ENCODE assay signal across 8 cellular contexts in genomic region chr1:98054367-98054701, GRCh38.
DNase-seq lines count a peak whose midpoint lies in the region; ATAC-seq and TF ChIP-seq lines count a peak whose summit lies in the region.

No MANE protein-coding gene starts in this region.

- H3K4me3 ChIP-seq in iPS-18a (ENCODE audit: low read length) (peak overlapping the region; percentile 67), uterus (peak overlapping the region in 1 of 2 donors; percentile 27)

- no peak for TF ChIP-seq CTCF in uterus (IDR thresholded peaks at IDR 0.05)

- no peaks in the 10 kb centered on the region for H3K9me3 Mint-ChIP-seq in activated CD4-positive, alpha-beta T cell treated with anti-CD3 and anti-CD28 coated beads for 36 hours (ENCODE audit: low read depth)
- H3K9me3 Mint-ChIP-seq in activated CD8-positive, alpha-beta T cell treated with anti-CD3 and anti-CD28 coated beads, Interleukin-2, amount 10 ng/mL, durations not matched to agents 7 days and 5 days (ENCODE audit: insufficient read depth) = no peaks in the 10 kb centered on the region
- no peaks in the 10 kb centered on the region for H3K9me3 Mint-ChIP-seq in stimulated activated naive B cell treated with anti-CD40 and anti-IgM and Interleukin-4, amounts not matched to agents 10 μg/mL and 1 μg/mL and 100 μg/mL, for 72 hours

- H3K9ac ChIP-seq in iPS-18a (ENCODE audit: low read length) = no peak overlapping the region

- H3K4me1 ChIP-seq in iPS-18a (ENCODE audit: control insufficient read depth, low read depth, low read length) = peaks cover 6% of the 10 kb centered on the region
- H3K4me1 ChIP-seq in uterus = no peaks in the 10 kb centered on the region

- ATAC-seq in activated CD4-positive, alpha-beta T cell treated with anti-CD3 and anti-CD28 coated beads for 36 hours = no peak
- ATAC-seq in activated CD8-positive, alpha-beta T cell treated with anti-CD3 and anti-CD28 coated beads, Interleukin-2, amount 10 ng/mL, durations not matched to agents 7 days and 5 days = no peak
- ATAC-seq in stimulated activated naive B cell treated with anti-CD40 and anti-IgM and Interleukin-4, amounts not matched to agents 10 μg/mL and 1 μg/mL and 100 μg/mL, for 72 hours (replicated peaks) = no peak
- no peak for ATAC-seq in HG03457 (IDR thresholded peaks at IDR 0.05; ENCODE audit: unreplicated experiment)

- CTCF ChIA-PET in activated CD4-positive, alpha-beta T cell treated with anti-CD3 and anti-CD28 coated beads for 36 hours (lab: Charles Lee) = interaction anchor here (0.6 to 1.1 kb wide), 5 partner anchors 12 to 328 kb away, joined by 3 to 4 read pairs (median 3); no protein-coding TSS in a partner anchor
- CTCF ChIA-PET in activated CD8-positive, alpha-beta T cell treated with anti-CD3 and anti-CD28 coated beads, Interleukin-2, amount 10 ng/mL, durations not matched to agents 7 days and 5 days (lab: Charles Lee) = interaction anchor here (0.8 to 4.0 kb wide), 10 partner anchors 9 to 1092 kb away, joined by 3 to 23 read pairs (median 4); no protein-coding TSS in a partner anchor

- peaks cover 15% of the 10 kb centered on the region for H3K4me1 Mint-ChIP-seq in activated CD4-positive, alpha-beta T cell treated with anti-CD3 and anti-CD28 coated beads for 36 hours
- H3K4me1 Mint-ChIP-seq in activated CD8-positive, alpha-beta T cell treated with anti-CD3 and anti-CD28 coated beads, Interleukin-2, amount 10 ng/mL, durations not matched to agents 7 days and 5 days (ENCODE audit: low read depth) = peaks cover 16% of the 10 kb centered on the region
- H3K4me1 Mint-ChIP-seq in stimulated activated naive B cell treated with anti-CD40 and anti-IgM and Interleukin-4, amounts not matched to agents 10 μg/mL and 1 μg/mL and 100 μg/mL, for 72 hours = peaks cover 11 to 26% of the 10 kb centered on the region in 2 donors

- POLR2A ChIA-PET in activated CD4-positive, alpha-beta T cell treated with anti-CD3 and anti-CD28 coated beads for 36 hours (lab: Charles Lee) = interaction anchor here (0.6 kb wide), 1 partner anchor 67 kb away, joined by 4 read pairs; no protein-coding TSS in a partner anchor
- POLR2A ChIA-PET in activated CD8-positive, alpha-beta T cell treated with anti-CD3 and anti-CD28 coated beads, Interleukin-2, amount 10 ng/mL, durations not matched to agents 7 days and 5 days (lab: Charles Lee) = no interaction called here

- H3K27me3 ChIP-seq in iPS-18a (ENCODE audit: control insufficient read depth, insufficient read depth, low read length) = peaks cover 52% of the 10 kb centered on the region
- peaks cover 0 to 22% of the 10 kb centered on the region in 2 donors for H3K27me3 ChIP-seq in uterus

- no peaks in the 10 kb centered on the region for H3K36me3 ChIP-seq in iPS-18a (ENCODE audit: control insufficient read depth, low read depth, low read length)
- H3K36me3 ChIP-seq in uterus = no peaks in the 10 kb centered on the region

- H3K27me3 Mint-ChIP-seq in activated CD4-positive, alpha-beta T cell treated with anti-CD3 and anti-CD28 coated beads for 36 hours = peaks cover 54% of the 10 kb centered on the region
- H3K27me3 Mint-ChIP-seq in activated CD8-positive, alpha-beta T cell treated with anti-CD3 and anti-CD28 coated beads, Interleukin-2, amount 10 ng/mL, durations not matched to agents 7 days and 5 days (ENCODE audit: low read depth) = peaks cover 63% of the 10 kb centered on the region
- peaks cover 47 to 60% of the 10 kb centered on the region in 2 donors for H3K27me3 Mint-ChIP-seq in stimulated activated naive B cell treated with anti-CD40 and anti-IgM and Interleukin-4, amounts not matched to agents 10 μg/mL and 1 μg/mL and 100 μg/mL, for 72 hours

- intact Hi-C loops in activated CD4-positive, alpha-beta T cell treated with anti-CD3 and anti-CD28 coated beads for 36 hours (cut with DNase I, micrococcal nuclease) = loop anchor here (1.0 to 10.0 kb wide), 9 partner anchors 237 to 1330 kb away; partner anchors contain the start of gene PTBP2 (in 1 of the 2)
- intact Hi-C loops in uterus (cut with DNase I; ENCODE audit: low total_unique reads) = no loop called here

- no peak overlapping the region for H3K27ac Mint-ChIP-seq in activated CD4-positive, alpha-beta T cell treated with anti-CD3 and anti-CD28 coated beads for 36 hours
- no peak overlapping the region for H3K27ac Mint-ChIP-seq in activated CD8-positive, alpha-beta T cell treated with anti-CD3 and anti-CD28 coated beads, Interleukin-2, amount 10 ng/mL, durations not matched to agents 7 days and 5 days
- no peak overlapping the region for H3K27ac Mint-ChIP-seq in stimulated activated naive B cell treated with anti-CD40 and anti-IgM and Interleukin-4, amounts not matched to agents 10 μg/mL and 1 μg/mL and 100 μg/mL, for 72 hours

- H3K4me3 Mint-ChIP-seq in activated CD4-positive, alpha-beta T cell treated with anti-CD3 and anti-CD28 coated beads for 36 hours = peak overlapping the region; percentile 55
- peak overlapping the region; percentile 67 for H3K4me3 Mint-ChIP-seq in activated CD8-positive, alpha-beta T cell treated with anti-CD3 and anti-CD28 coated beads, Interleukin-2, amount 10 ng/mL, durations not matched to agents 7 days and 5 days
- H3K4me3 Mint-ChIP-seq in stimulated activated naive B cell treated with anti-CD40 and anti-IgM and Interleukin-4, amounts not matched to agents 10 μg/mL and 1 μg/mL and 100 μg/mL, for 72 hours = peak overlapping the region; percentile 65 to 83

- H3K9me3 ChIP-seq in iPS-18a (ENCODE audit: control insufficient read depth, low read depth, low read length) (no peaks in the 10 kb centered on the region), uterus (no peaks in the 10 kb centered on the region)

- H3K36me3 Mint-ChIP-seq in activated CD4-positive, alpha-beta T cell treated with anti-CD3 and anti-CD28 coated beads for 36 hours (ENCODE audit: low read depth) = no peaks in the 10 kb centered on the region
- H3K36me3 Mint-ChIP-seq in activated CD8-positive, alpha-beta T cell treated with anti-CD3 and anti-CD28 coated beads, Interleukin-2, amount 10 ng/mL, durations not matched to agents 7 days and 5 days (ENCODE audit: low read depth) = no peaks in the 10 kb centered on the region
- no peaks in the 10 kb centered on the region for H3K36me3 Mint-ChIP-seq in stimulated activated naive B cell treated with anti-CD40 and anti-IgM and Interleukin-4, amounts not matched to agents 10 μg/mL and 1 μg/mL and 100 μg/mL, for 72 hours

- no peak for TF ChIP-seq POLR2A in uterus (IDR thresholded peaks at IDR 0.05)

- H3K27ac ChIP-seq in iPS-18a (ENCODE audit: low read length) (no peak overlapping the region), uterus (no peak overlapping the region)

- no peak for DNase-seq in activated CD4-positive, alpha-beta T cell treated with anti-CD3 and anti-CD28 coated beads for 36 hours
- no peak for DNase-seq in activated CD4-positive, alpha-beta T cell treated with anti-CD3 and anti-CD28 coated beads, Interleukin-2, amount 50 U/mL, for 1 hour
- DNase-seq in activated CD8-positive, alpha-beta T cell treated with anti-CD3 and anti-CD28 coated beads, Interleukin-2, amount 10 ng/mL, durations not matched to agents 7 days and 5 days = no peak
- DNase-seq in stimulated activated naive B cell treated with anti-CD40 and anti-IgM and Interleukin-4, amounts not matched to agents 10 μg/mL and 1 μg/mL and 100 μg/mL, for 72 hours = no peak
- DNase-seq in mesenteric fat pad (ENCODE audit: low spot score) (no peak), uterus (no peak)
